Comparison of ENCODE assay signal across 9 cellular contexts in the genomic region with DNA sequence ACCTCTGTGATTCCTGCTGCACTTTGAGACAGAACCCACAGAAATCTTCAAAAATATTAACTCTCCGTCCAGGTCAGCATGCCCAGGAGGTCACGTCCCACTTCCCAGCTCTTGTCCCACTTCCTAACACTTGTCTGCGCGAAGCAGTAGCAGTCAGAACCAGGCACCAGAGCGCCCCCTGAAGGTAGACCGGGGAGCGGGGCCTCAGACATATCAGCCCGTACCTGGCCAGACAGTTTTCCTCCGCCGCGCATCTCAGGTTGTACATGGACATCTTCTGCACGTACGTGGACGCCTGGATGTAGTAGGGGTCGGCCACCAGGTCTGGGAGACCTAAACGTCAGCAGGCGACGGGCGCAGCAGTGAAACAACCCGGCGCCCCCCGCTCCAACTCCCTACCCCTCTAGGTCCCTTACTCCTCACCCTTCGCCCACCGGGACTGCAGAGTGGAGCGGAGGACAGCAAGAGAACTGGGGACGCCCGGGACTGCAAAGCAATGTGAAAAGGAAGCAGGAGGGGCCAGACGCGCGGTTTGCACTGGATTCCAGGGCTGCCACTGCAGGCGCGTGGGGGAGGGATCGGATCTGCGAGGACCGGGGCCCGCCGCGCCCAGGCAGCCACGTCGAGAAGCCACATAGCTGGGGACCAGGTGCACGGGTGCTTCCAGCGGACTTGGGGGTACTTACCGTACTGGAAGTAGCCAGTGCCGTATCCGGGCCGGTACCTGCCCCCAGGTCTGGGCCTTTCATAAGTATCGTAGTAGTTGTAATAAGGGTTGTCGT. TPM values are rescaled to one million over a fixed set of nuclear protein-coding genes. Genes with fewer than 3 reads are reported as not detected.
DNase-seq lines count a peak whose midpoint lies in the region; ATAC-seq and TF ChIP-seq lines count a peak whose summit lies in the region.
"Had no signal": no experiment of that assay in that cellular context is flagged by ENCODE, and none has a peak within 500 bp of the region (broad histone marks: within the 10 kb centered on the region; RNA-seq: fewer than 3 reads in every experiment).

No MANE protein-coding gene starts in this region.

- H3K27ac ChIP-seq in tibial nerve = peak overlapping the region in 3 of 4 donors; percentile 55 to 76 (median 72)
- H3K27ac ChIP-seq: BLaER1 had no signal

- no peak for TF ChIP-seq EP300 in tibial nerve (IDR thresholded peaks at IDR 0.05)

- H3K27ac Mint-ChIP-seq in natural killer cell = no peak overlapping the region

- ATAC-seq in HG02623 (IDR thresholded peaks at IDR 0.05; ENCODE audit: unreplicated experiment) (peak; percentile 47), natural killer cell (peak in 1 of 3 donors; percentile 17)
- ATAC-seq in activated T-cell treated with anti-CD3 and anti-CD28 coated beads, Interleukin-2, amount 50 U/mL, for 4 hours = peak; percentile 49 to 58

- no peaks in the 10 kb centered on the region for H3K9me3 ChIP-seq in tibial nerve

- TF ChIP-seq CTCF in fibroblast of villous mesenchyme (IDR thresholded peaks at IDR 0.05; ENCODE audit: insufficient read depth, low read depth, low read length) = peak; percentile 94
- TF ChIP-seq CTCF in natural killer cell (IDR thresholded peaks at IDR 0.05) = no peak
- peak; percentile 46 to 80 (median 69) for TF ChIP-seq CTCF in tibial nerve (IDR thresholded peaks at IDR 0.05)

- H3K36me3 ChIP-seq in tibial nerve = no peaks in the 10 kb centered on the region

- H3K4me1 Mint-ChIP-seq in activated T-cell treated with anti-CD3 and anti-CD28 coated beads, Interleukin-2, amount 50 U/mL, for 4 hours (ENCODE audit: low read depth) = peaks cover 15% of the 10 kb centered on the region
- peaks cover 7 to 8% of the 10 kb centered on the region in 2 donors for H3K4me1 Mint-ChIP-seq in natural killer cell

- H3K4me3 Mint-ChIP-seq in activated T-cell treated with anti-CD3 and anti-CD28 coated beads, Interleukin-2, amount 50 U/mL, for 4 hours = peak overlapping the region; percentile 60
- peak overlapping the region; percentile 11 for H3K4me3 Mint-ChIP-seq in natural killer cell

- H3K4me3 ChIP-seq in fibroblast of villous mesenchyme (ENCODE audit: low read depth, low read length) = peak overlapping the region; percentile 97
- peak overlapping the region; percentile 44 to 63 (median 56) for H3K4me3 ChIP-seq in tibial nerve
- H3K4me3 ChIP-seq: BLaER1 had no signal

- no peak for TF ChIP-seq POLR2A in tibial nerve (IDR thresholded peaks at IDR 0.05)

- DNase-seq in NCI-H1417 (lab: John Stamatoyannopoulos, UW) = peak; percentile 32 to 72 (median 68)
- no peak for DNase-seq in NCI-H1417 treated with DMSO at 0.1 percent for 48 hours (lab: John Stamatoyannopoulos, UW)
- peak; percentile 59 for DNase-seq in NCI-H345 (lab: John Stamatoyannopoulos, UW)
- DNase-seq in activated T-cell treated with anti-CD3 and anti-CD28 coated beads, Interleukin-2, amount 50 U/mL, for 4 hours = no peak
- peak; percentile 86 for DNase-seq in fibroblast of villous mesenchyme (ENCODE audit: low read depth)
- no peak for DNase-seq in natural killer cell
- DNase-seq in tibial nerve (ENCODE audit: low spot score in 2 of 2) = peak; percentile 77 to 93

- peaks cover 0 to 49% (median 0%) of the 10 kb centered on the region in 4 donors for H3K4me1 ChIP-seq in tibial nerve
- H3K4me1 ChIP-seq: BLaER1 had no signal

- intact Hi-C loops in natural killer cell (cut with micrococcal nuclease) = no loop called here

- 1 to 2% methylated on average over 47 to 48 of the region's 48 CpGs for WGBS in tibial nerve, 2 donors

- no peaks in the 10 kb centered on the region for H3K36me3 Mint-ChIP-seq in activated T-cell treated with anti-CD3 and anti-CD28 coated beads, Interleukin-2, amount 50 U/mL, for 4 hours (ENCODE audit: insufficient read depth)
- no peaks in the 10 kb centered on the region for H3K36me3 Mint-ChIP-seq in natural killer cell

- H3K27me3 Mint-ChIP-seq in activated T-cell treated with anti-CD3 and anti-CD28 coated beads, Interleukin-2, amount 50 U/mL, for 4 hours (ENCODE audit: low read depth) = peaks cover 53% of the 10 kb centered on the region
- H3K27me3 Mint-ChIP-seq in natural killer cell (ENCODE audit: low read depth in 2 of 2) = peaks cover 27 to 51% of the 10 kb centered on the region in 2 donors

- H3K9me3 Mint-ChIP-seq in activated T-cell treated with anti-CD3 and anti-CD28 coated beads, Interleukin-2, amount 50 U/mL, for 4 hours = no peaks in the 10 kb centered on the region
- H3K9me3 Mint-ChIP-seq in natural killer cell = peaks cover 0 to 2% of the 10 kb centered on the region in 2 donors

- H3K27me3 ChIP-seq in tibial nerve = no peaks in the 10 kb centered on the region
- H3K27me3 ChIP-seq: BLaER1 had no signal

RNA-seq across cellular contexts. Expression of a gene that starts 1.2 kb away (rescaled TPM):
- under 1 TPM; 0.20 to 0.40 (median 0.27) TPM for total RNA-seq in activated T-cell treated with anti-CD3 and anti-CD28 coated beads, Interleukin-2, amount 50 U/mL, for 4 hours
- total RNA-seq in fibroblast of villous mesenchyme (91.1 and 131 TPM in 2 replicates), natural killer cell (under 1 TPM in 2 of 3 donors, not detected in 1; 0.05 to 0.16 TPM), tibial nerve (10 to 100 TPM in 3 of 4 donors, 1 to 10 TPM in 1; 7.1 to 44.3 (median 19.3) TPM)

RNA-seq across cellular contexts. Expression of a gene that starts 52.5 kb away (rescaled TPM):
- under 1 TPM in 2 of 3 donors, not detected in 1; 0.25 to 0.40 TPM for total RNA-seq in activated T-cell treated with anti-CD3 and anti-CD28 coated beads, Interleukin-2, amount 50 U/mL, for 4 hours
- total RNA-seq in fibroblast of villous mesenchyme (0.43 and 0.64 TPM in 2 replicates), natural killer cell (under 1 TPM in 1 of 3 donors, not detected in 2; 0.21 TPM), tibial nerve (1 to 10 TPM in 2 of 4 donors, not detected in 2; 1.5 to 1.8 TPM)

Comparison
In these comparisons a context has a peak if more than half of its experiments do, and no peak if none do; other contexts are left out.
1. DNase-seq: peak in NCI-H1417 (3 of 3), NCI-H345 (single experiment), fibroblast of villous mesenchyme (single experiment) and tibial nerve (2 of 2); none in NCI-H1417 treated with DMSO at 0.1 percent for 48 hours (single experiment), activated T-cell treated with anti-CD3 and anti-CD28 coated beads, Interleukin-2, amount 50 U/mL, for 4 hours (single experiment) and natural killer cell (single experiment).
2. RNA of a gene that starts 1.2 kb away (total RNA-seq): 91.1 to 131 TPM in fibroblast of villous mesenchyme and 7.1 to 44.3 TPM in tibial nerve; 0.20 to 0.40 TPM in activated T-cell treated with anti-CD3 and anti-CD28 coated beads, Interleukin-2, amount 50 U/mL, for 4 hours and 0.05 to 0.16 TPM in natural killer cell; every median in the first group is over 4 times any median in the second.